ENCODE assay signal across 16 cellular contexts in the genomic region with DNA sequence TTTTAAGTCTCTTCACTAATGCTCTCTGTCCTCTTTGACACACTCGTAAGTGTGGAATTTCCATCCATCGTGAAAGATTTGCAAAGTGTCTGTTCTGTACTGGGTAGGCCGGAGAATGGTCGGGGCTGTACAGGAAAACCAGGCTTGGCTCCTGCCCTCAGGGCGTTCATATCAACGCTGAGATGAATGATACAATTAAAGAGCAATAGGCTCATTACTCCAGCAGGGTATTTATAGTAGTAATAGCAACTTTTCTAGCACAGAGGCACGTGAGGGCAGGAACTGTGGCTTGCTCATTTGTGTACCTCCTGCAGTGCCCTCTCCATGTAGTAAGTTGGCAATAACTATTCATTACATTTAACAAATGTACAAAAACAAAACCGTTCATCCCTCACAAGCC. TPM values are rescaled to one million over a fixed set of nuclear protein-coding genes. Genes with fewer than 3 reads are reported as not detected.
DNase-seq lines count a peak whose midpoint lies in the region; ATAC-seq, FAIRE-seq and TF ChIP-seq lines count a peak whose summit lies in the region.
"Had no signal": no experiment of that assay in that cellular context is flagged by ENCODE, and none has a peak within 500 bp of the region (broad histone marks: within the 10 kb centered on the region; RNA-seq: fewer than 3 reads in every experiment).

No MANE protein-coding gene starts in this region.

- peak overlapping the region; percentile 88; the same call in 1 of the 2 replicates for H2AFZ ChIP-seq in OCI-LY7 (ENCODE audit: low read length)

- H3K9me3 ChIP-seq in OCI-LY7 (ENCODE audit: low read length) (no peaks in the 10 kb centered on the region; the same call in 1 of the 2 replicates), left lung (no peaks in the 10 kb centered on the region)
- H3K9me3 ChIP-seq: neutrophil had no signal

- H3K27ac ChIP-seq in OCI-LY7 (ENCODE audit: low read depth, low read length, poor library complexity, severe bottlenecking) (no peak overlapping the region), left lung (peak overlapping the region in 1 of 2 donors; percentile 11)
- H3K27ac ChIP-seq: dorsolateral prefrontal cortex, neutrophil, SJSA1 had no signal

- H3K27ac Mint-ChIP-seq in activated naive CD4-positive, alpha-beta T cell treated with anti-CD3 and anti-CD28 coated beads, Interleukin-2, amount 10 ng/mL, durations not matched to agents 7 days and 5 days = peak overlapping the region; percentile 99
- H3K27ac Mint-ChIP-seq in activated naive CD8-positive, alpha-beta T cell treated with anti-CD3 and anti-CD28 coated beads, Interleukin-2, amount 10 ng/mL, durations not matched to agents 7 days and 5 days = peak overlapping the region; percentile 97
- peak overlapping the region; percentile 95 for H3K27ac Mint-ChIP-seq in stimulated activated effector memory CD8-positive, alpha-beta T cell treated with anti-CD3 and anti-CD28 coated beads, Interleukin-12 subunit alpha, Interleukin-12 subunit beta, amount 100 ng/mL, for 72 hours

- peaks cover 5% of the 10 kb centered on the region for H3K27me3 Mint-ChIP-seq in activated naive CD4-positive, alpha-beta T cell treated with anti-CD3 and anti-CD28 coated beads, Interleukin-2, amount 10 ng/mL, durations not matched to agents 7 days and 5 days
- H3K27me3 Mint-ChIP-seq in activated naive CD8-positive, alpha-beta T cell treated with anti-CD3 and anti-CD28 coated beads, Interleukin-2, amount 10 ng/mL, durations not matched to agents 7 days and 5 days = no peaks in the 10 kb centered on the region

- intact Hi-C loops in OCI-LY7 (cut with micrococcal nuclease; ENCODE audit: unreplicated experiment) = no loop called here
- intact Hi-C loops in left lung (cut with DNase I) = no loop called here

- no peaks in the 10 kb centered on the region for H3K27me3 ChIP-seq in left lung
- H3K27me3 ChIP-seq: dorsolateral prefrontal cortex, neutrophil, SJSA1 had no signal

- H3K36me3 Mint-ChIP-seq in activated naive CD4-positive, alpha-beta T cell treated with anti-CD3 and anti-CD28 coated beads, Interleukin-2, amount 10 ng/mL, durations not matched to agents 7 days and 5 days = peaks cover 23% of the 10 kb centered on the region
- peaks cover 10% of the 10 kb centered on the region for H3K36me3 Mint-ChIP-seq in activated naive CD8-positive, alpha-beta T cell treated with anti-CD3 and anti-CD28 coated beads, Interleukin-2, amount 10 ng/mL, durations not matched to agents 7 days and 5 days
- peaks cover 6% of the 10 kb centered on the region for H3K36me3 Mint-ChIP-seq in stimulated activated effector memory CD8-positive, alpha-beta T cell treated with anti-CD3 and anti-CD28 coated beads, Interleukin-12 subunit alpha, Interleukin-12 subunit beta, amount 100 ng/mL, for 72 hours
- H3K36me3 Mint-ChIP-seq: memory B cell had no signal

- no peaks in the 10 kb centered on the region for H3K9me2 ChIP-seq in OCI-LY7 (ENCODE audit: insufficient read depth, low read length)

- H3K36me3 ChIP-seq in OCI-LY7 (ENCODE audit: insufficient read depth, low read length) (peaks cover 4% of the 10 kb centered on the region; the same call in 1 of the 2 replicates), left lung (no peaks in the 10 kb centered on the region)
- H3K36me3 ChIP-seq: neutrophil, SJSA1 had no signal

- no peak for DNase-seq in activated naive CD4-positive, alpha-beta T cell treated with anti-CD3 and anti-CD28 coated beads, Interleukin-2, amount 10 ng/mL, durations not matched to agents 7 days and 5 days
- no peak for DNase-seq in activated naive CD4-positive, alpha-beta T cell treated with Interleukin-2 at 50 U/mL for 16 hours
- DNase-seq in OCI-LY7 (ENCODE audit: low spot score) (no peak), left lung (no peak), RCC 7860 (ENCODE audit: low spot score) (no peak)
- DNase-seq in activated naive CD8-positive, alpha-beta T cell treated with anti-CD3 and anti-CD28 coated beads, Interleukin-2, amount 10 ng/mL, durations not matched to agents 7 days and 5 days = no peak
- DNase-seq in stimulated activated effector memory CD8-positive, alpha-beta T cell treated with anti-CD3 and anti-CD28 coated beads, Interleukin-12 subunit alpha, Interleukin-12 subunit beta, amount 100 ng/mL, for 72 hours (ENCODE audit: low spot score in 2 of 2) = no peak
- DNase-seq: activated CD8-positive, alpha-beta memory T cell treated with anti-CD3 and anti-CD28 coated beads, Interleukin-2, amount 50 U/mL, for 4 hours; DMS153; dorsolateral prefrontal cortex; NCI-H2171 had no signal

- no peaks in the 10 kb centered on the region for H3K79me2 ChIP-seq in OCI-LY7 (ENCODE audit: insufficient read depth, low read depth, low read length)

- no TSS peak for BruUV-seq in OCI-LY7 (replicated peaks; lab: Mats Ljungman, UMichigan)

- H3K4me3 ChIP-seq in OCI-LY7 (ENCODE audit: low read depth, low read length, poor library complexity, severe bottlenecking) = no peak overlapping the region
- H3K4me3 ChIP-seq in left lung = no peak overlapping the region
- H3K4me3 ChIP-seq: dorsolateral prefrontal cortex, SJSA1 had no signal

- peaks cover 85% of the 10 kb centered on the region for H3K4me1 Mint-ChIP-seq in activated naive CD4-positive, alpha-beta T cell treated with anti-CD3 and anti-CD28 coated beads, Interleukin-2, amount 10 ng/mL, durations not matched to agents 7 days and 5 days
- peaks cover 62% of the 10 kb centered on the region for H3K4me1 Mint-ChIP-seq in activated naive CD8-positive, alpha-beta T cell treated with anti-CD3 and anti-CD28 coated beads, Interleukin-2, amount 10 ng/mL, durations not matched to agents 7 days and 5 days
- peaks cover 69% of the 10 kb centered on the region for H3K4me1 Mint-ChIP-seq in stimulated activated effector memory CD8-positive, alpha-beta T cell treated with anti-CD3 and anti-CD28 coated beads, Interleukin-12 subunit alpha, Interleukin-12 subunit beta, amount 100 ng/mL, for 72 hours

- H4K20me1 ChIP-seq in OCI-LY7 (ENCODE audit: insufficient read depth, low read length) = no peaks in the 10 kb centered on the region

- FAIRE-seq in RCC 7860 (lab: Jason Lieb, UNC) = no peak
- FAIRE-seq: H1 had no signal

- H3K4me3 Mint-ChIP-seq in activated naive CD4-positive, alpha-beta T cell treated with anti-CD3 and anti-CD28 coated beads, Interleukin-2, amount 10 ng/mL, durations not matched to agents 7 days and 5 days = peak overlapping the region; percentile 47
- H3K4me3 Mint-ChIP-seq in activated naive CD8-positive, alpha-beta T cell treated with anti-CD3 and anti-CD28 coated beads, Interleukin-2, amount 10 ng/mL, durations not matched to agents 7 days and 5 days = peak overlapping the region; percentile 75
- peak overlapping the region; percentile 70 for H3K4me3 Mint-ChIP-seq in stimulated activated effector memory CD8-positive, alpha-beta T cell treated with anti-CD3 and anti-CD28 coated beads, Interleukin-12 subunit alpha, Interleukin-12 subunit beta, amount 100 ng/mL, for 72 hours

- H3K9me3 Mint-ChIP-seq in activated naive CD4-positive, alpha-beta T cell treated with anti-CD3 and anti-CD28 coated beads, Interleukin-2, amount 10 ng/mL, durations not matched to agents 7 days and 5 days = peaks cover 3% of the 10 kb centered on the region
- H3K9me3 Mint-ChIP-seq in activated naive CD8-positive, alpha-beta T cell treated with anti-CD3 and anti-CD28 coated beads, Interleukin-2, amount 10 ng/mL, durations not matched to agents 7 days and 5 days = peaks cover 4% of the 10 kb centered on the region
- H3K9me3 Mint-ChIP-seq in stimulated activated effector memory CD8-positive, alpha-beta T cell treated with anti-CD3 and anti-CD28 coated beads, Interleukin-12 subunit alpha, Interleukin-12 subunit beta, amount 100 ng/mL, for 72 hours = no peaks in the 10 kb centered on the region
- H3K9me3 Mint-ChIP-seq: memory B cell had no signal

- H3K4me1 ChIP-seq in OCI-LY7 (ENCODE audit: insufficient read depth, low read length, poor library complexity, severe bottlenecking) (peaks cover 61% of the 10 kb centered on the region), left lung (peaks cover 0 to 8% of the 10 kb centered on the region in 2 donors)

- no peak for ATAC-seq in activated naive CD8-positive, alpha-beta T cell treated with anti-CD3 and anti-CD28 coated beads, Interleukin-2, amount 10 ng/mL, durations not matched to agents 7 days and 5 days (ENCODE audit: low read depth)
- peak; percentile 69 for ATAC-seq in stimulated activated effector memory CD8-positive, alpha-beta T cell treated with anti-CD3 and anti-CD28 coated beads, Interleukin-12 subunit alpha, Interleukin-12 subunit beta, amount 100 ng/mL, for 72 hours
- ATAC-seq in left lung (no peak), HG02759 (IDR thresholded peaks at IDR 0.05; ENCODE audit: unreplicated experiment) (no peak)

- TF ChIP-seq CTCF in OCI-LY7 (conservative IDR thresholded peaks at IDR 0.05; ENCODE audit: low read length) (no peak), left lung (IDR thresholded peaks at IDR 0.05) (no peak)

- H3K4me2 ChIP-seq in OCI-LY7 (ENCODE audit: low read length) = no peak overlapping the region

- POLR2A ChIA-PET in OCI-LY7 (lab: Charles Lee) = interaction anchor here (1.2 to 1.7 kb wide), 2 partner anchors 14 to 40 kb away, joined by 3 to 19 read pairs; no protein-coding TSS in a partner anchor
- POLR2A ChIA-PET in activated naive CD8-positive, alpha-beta T cell treated with anti-CD3 and anti-CD28 coated beads, Interleukin-2, amount 10 ng/mL, durations not matched to agents 7 days and 5 days (lab: Charles Lee) = no interaction called here

- CTCF ChIA-PET in activated naive CD4-positive, alpha-beta T cell treated with anti-CD3 and anti-CD28 coated beads, Interleukin-2, amount 10 ng/mL, durations not matched to agents 7 days and 5 days (lab: Charles Lee) = interaction anchor here (1.5 kb wide), 1 partner anchor 15 kb away, joined by 4 read pairs; no protein-coding TSS in a partner anchor
- CTCF ChIA-PET in OCI-LY7 (lab: Charles Lee; ENCODE audit: unreplicated experiment) = no interaction called here

RNA-seq across cellular contexts. Expression of gene NCK2, which starts 5.3 kb away (rescaled TPM):
- total RNA-seq in OCI-LY7 (2014; rRNA removed; shearing (Covaris generic)) = 23.4 and 24.7 TPM in 2 replicates
- total RNA-seq in OCI-LY7 (2022) (33.5 and 34.2 TPM in 2 replicates), left lung (10 to 100 TPM; 37.6 to 43.5 TPM)
- total RNA-seq in activated naive CD8-positive, alpha-beta T cell treated with anti-CD3 and anti-CD28 coated beads, Interleukin-2, amount 10 ng/mL, durations not matched to agents 7 days and 5 days = 10 to 100 TPM; 69.6 to 70.0 TPM
